14 cellular contexts compared by ENCODE assay signal in the genomic region with DNA sequence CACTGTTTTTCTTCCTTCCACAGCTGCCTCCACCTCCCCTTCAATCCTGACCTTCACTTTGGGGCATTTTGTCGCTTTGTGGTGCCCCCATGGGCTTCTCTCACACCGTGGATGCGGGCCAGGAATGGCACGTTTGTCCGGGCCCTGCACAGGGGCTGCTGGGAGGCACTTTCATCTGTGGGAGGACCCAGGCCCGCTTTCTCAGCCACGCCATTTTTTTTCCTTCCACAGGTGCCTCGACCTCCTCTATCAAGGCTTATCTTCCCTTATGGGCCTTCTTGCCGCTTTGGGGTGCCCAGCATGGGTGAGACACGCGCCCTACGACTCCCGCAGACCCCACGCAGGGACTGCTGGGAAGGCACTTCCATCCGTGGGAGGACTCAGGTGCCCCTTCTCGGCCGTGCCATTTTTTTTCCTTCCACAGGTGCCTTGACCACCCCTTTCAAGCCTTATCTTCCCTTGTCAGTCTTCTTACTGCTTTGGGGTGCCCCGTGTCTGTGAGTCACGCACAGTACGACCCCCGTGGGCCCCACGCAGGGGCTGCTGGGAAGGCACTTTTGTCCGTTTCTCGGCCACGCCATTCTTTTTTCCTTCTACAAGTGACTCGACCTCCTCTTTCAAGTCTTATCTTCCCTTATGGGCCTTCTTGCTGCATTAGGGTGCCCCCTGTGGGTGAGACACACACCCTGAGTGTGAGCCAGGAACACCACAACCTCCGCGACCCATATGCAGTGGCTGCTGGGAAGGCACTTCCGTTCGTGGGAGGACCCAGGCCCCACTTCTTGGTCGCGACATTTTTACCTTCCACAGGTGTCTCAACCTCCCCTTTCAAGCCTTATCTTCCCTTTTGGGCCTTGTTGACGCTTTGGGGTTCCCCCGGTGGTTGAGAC.
DNase-seq lines count a peak whose midpoint lies in the region; ATAC-seq, FAIRE-seq and TF ChIP-seq lines count a peak whose summit lies in the region.
"Had no signal": no experiment of that assay in that cellular context is flagged by ENCODE, and none has a peak within 500 bp of the region (broad histone marks: within the 10 kb centered on the region; RNA-seq: fewer than 3 reads in every experiment).

No MANE protein-coding gene starts in this region.

- no peak overlapping the region for H3K27ac ChIP-seq in OCI-LY1 (ENCODE audit: low read depth, low read length, poor library complexity, severe bottlenecking)
- H3K27ac ChIP-seq: stomach had no signal

- H3K27me3 ChIP-seq in OCI-LY1 (ENCODE audit: insufficient read depth, low read length) = no peaks in the 10 kb centered on the region
- H3K27me3 ChIP-seq: BE2C, stomach had no signal

- H3K9ac ChIP-seq in OCI-LY1 (ENCODE audit: low read length) = no peak overlapping the region

- no peak overlapping the region for H2AFZ ChIP-seq in OCI-LY1 (ENCODE audit: low read length)

- H3K36me3 ChIP-seq in OCI-LY1 (ENCODE audit: insufficient read depth, low read length) = no peaks in the 10 kb centered on the region
- H3K36me3 ChIP-seq: BE2C, stomach had no signal

- H3K36me3 Mint-ChIP-seq in activated naive CD4-positive, alpha-beta T cell treated with anti-CD3 and anti-CD28 coated beads, Interleukin-2, amount 50 U/mL, for 72 hours = peaks cover 46 to 87% of the 10 kb centered on the region in 2 donors
- no peaks in the 10 kb centered on the region for H3K36me3 Mint-ChIP-seq in stimulated activated memory B cell treated with anti-CD40 and anti-IgM and Interleukin-4, amounts not matched to agents 10 μg/mL and 1 μg/mL and 100 μg/mL, for 72 hours

- H3K27me3 Mint-ChIP-seq in stimulated activated memory B cell treated with anti-CD40 and anti-IgM and Interleukin-4, amounts not matched to agents 10 μg/mL and 1 μg/mL and 100 μg/mL, for 72 hours = no peaks in the 10 kb centered on the region
- H3K27me3 Mint-ChIP-seq: activated CD4-positive, alpha-beta memory T cell treated with anti-CD3 and anti-CD28 coated beads for 36 hours had no signal

- no peaks in the 10 kb centered on the region for H3K4me1 ChIP-seq in OCI-LY1 (ENCODE audit: insufficient read depth, low read length, severe bottlenecking)
- H3K4me1 ChIP-seq: BE2C, stomach had no signal

- no peak overlapping the region for H3K4me2 ChIP-seq in OCI-LY1 (ENCODE audit: low read length)

- H3K27ac Mint-ChIP-seq in activated naive CD4-positive, alpha-beta T cell treated with anti-CD3 and anti-CD28 coated beads, Interleukin-2, amount 50 U/mL, for 72 hours = no peak overlapping the region
- no peak overlapping the region for H3K27ac Mint-ChIP-seq in stimulated activated memory B cell treated with anti-CD40 and anti-IgM and Interleukin-4, amounts not matched to agents 10 μg/mL and 1 μg/mL and 100 μg/mL, for 72 hours
- H3K27ac Mint-ChIP-seq: activated CD4-positive, alpha-beta memory T cell treated with anti-CD3 and anti-CD28 coated beads for 36 hours had no signal

- H3K9me2 ChIP-seq in OCI-LY1 (ENCODE audit: low read depth, low read length) = no peaks in the 10 kb centered on the region

- H4K20me1 ChIP-seq in OCI-LY1 (ENCODE audit: insufficient read depth, low read length) = no peaks in the 10 kb centered on the region

- H3K9me3 Mint-ChIP-seq in activated naive CD4-positive, alpha-beta T cell treated with anti-CD3 and anti-CD28 coated beads, Interleukin-2, amount 50 U/mL, for 72 hours = peaks cover 45 to 52% of the 10 kb centered on the region in 2 donors
- H3K9me3 Mint-ChIP-seq in stimulated activated memory B cell treated with anti-CD40 and anti-IgM and Interleukin-4, amounts not matched to agents 10 μg/mL and 1 μg/mL and 100 μg/mL, for 72 hours = peaks cover 11% of the 10 kb centered on the region

- H3K4me1 Mint-ChIP-seq in stimulated activated memory B cell treated with anti-CD40 and anti-IgM and Interleukin-4, amounts not matched to agents 10 μg/mL and 1 μg/mL and 100 μg/mL, for 72 hours = no peaks in the 10 kb centered on the region

- FAIRE-seq in urothelium cell line (lab: Jason Lieb, UNC) = peak; percentile 77

- H3K9me3 ChIP-seq in OCI-LY1 (ENCODE audit: low read length) = no peaks in the 10 kb centered on the region

- H3K79me2 ChIP-seq in OCI-LY1 (ENCODE audit: insufficient read depth, low read length) = no peaks in the 10 kb centered on the region

- no peak for ATAC-seq in activated naive CD4-positive, alpha-beta T cell treated with anti-CD3 and anti-CD28 coated beads, Interleukin-2, amount 50 U/mL, for 72 hours
- ATAC-seq in left cardiac atrium = no peak
- ATAC-seq in stimulated activated memory B cell treated with anti-CD40 and anti-IgM and Interleukin-4, amounts not matched to agents 10 μg/mL and 1 μg/mL and 100 μg/mL, for 72 hours = no peak
- no peak for ATAC-seq in GM18909 (IDR thresholded peaks at IDR 0.05; ENCODE audit: poor library complexity, unreplicated experiment)

- TF ChIP-seq CTCF in OCI-LY1 (IDR thresholded peaks at IDR 0.05; ENCODE audit: low read length) = peak; percentile 46

- DNase-seq in activated naive CD4-positive, alpha-beta T cell treated with anti-CD3 and anti-CD28 coated beads, Interleukin-2, amount 50 U/mL, for 72 hours (ENCODE audit: low spot score in 2 of 2) = peak; percentile 4 to 45
- DNase-seq in activated naive CD4-positive, alpha-beta T cell (lab: John Stamatoyannopoulos, UW) = no peak
- DNase-seq in left cardiac atrium = peak; percentile 17
- DNase-seq in urothelium cell line (ENCODE audit: low spot score) = peak; percentile 29
- no peak for DNase-seq in germinal center (ENCODE audit: low spot score)
- DNase-seq: activated CD4-positive, alpha-beta memory T cell treated with anti-CD3 and anti-CD28 coated beads for 36 hours; BE2C; HCEC 1CT; NCI-H1417 treated with DMSO at 0.1 percent for 48 hours; NCI-H69; stomach had no signal

- intact Hi-C loops in left cardiac atrium (cut with DNase I) = no loop called here

- H3K4me3 ChIP-seq in OCI-LY1 (ENCODE audit: low read depth, low read length, poor library complexity, severe bottlenecking) = no peak overlapping the region
- H3K4me3 ChIP-seq: stomach had no signal

- no peak overlapping the region for H3K4me3 Mint-ChIP-seq in stimulated activated memory B cell treated with anti-CD40 and anti-IgM and Interleukin-4, amounts not matched to agents 10 μg/mL and 1 μg/mL and 100 μg/mL, for 72 hours
- H3K4me3 Mint-ChIP-seq: activated CD4-positive, alpha-beta memory T cell treated with anti-CD3 and anti-CD28 coated beads for 36 hours had no signal

- H3F3A ChIP-seq in OCI-LY1 (ENCODE audit: insufficient read depth, low read length) = no peaks in the 10 kb centered on the region

Comparison
In these comparisons a context has a peak if more than half of its experiments do, and no peak if none do; other contexts are left out.
1. DNase-seq: peak in activated naive CD4-positive, alpha-beta T cell treated with anti-CD3 and anti-CD28 coated beads, Interleukin-2, amount 50 U/mL, for 72 hours (2 of 2), left cardiac atrium (single experiment) and urothelium cell line (single experiment); none in activated naive CD4-positive, alpha-beta T cell (0 of 4) and germinal center (single experiment).